1 cellular context compared by ENCODE assay signal in genomic region chr12:51938744-51939143, GRCh38.
TF ChIP-seq lines count a peak whose summit lies in the region.

No MANE protein-coding gene starts in this region.

TF ChIP-seq in WTC11, 78 proteins besides CTCF, POLR2A, EP300 and RAD21 (continued from another document):
- TF ChIP-seq ZNF425 (CRISPR knock-in tag; conservative IDR thresholded peaks at IDR 0.05) (no peak), ZNF219 (CRISPR knock-in tag; IDR thresholded peaks at IDR 0.05; ENCODE audit: borderline replicate concordance) (no peak), ATF2 (CRISPR knock-in tag; IDR thresholded peaks at IDR 0.05; ENCODE audit: borderline replicate concordance, low read depth) (no peak), ZBTB43 (CRISPR knock-in tag; IDR thresholded peaks at IDR 0.05) (no peak), ZNF416 (CRISPR knock-in tag; IDR thresholded peaks at IDR 0.05) (no peak), IRF1 (CRISPR knock-in tag; IDR thresholded peaks at IDR 0.05) (no peak), FOXP1 (CRISPR knock-in tag; IDR thresholded peaks at IDR 0.05; ENCODE audit: borderline replicate concordance) (no peak)
TF ChIP-seq in WTC11: peak in this region for 0.
